Comparison of ENCODE assay signal across 30 cellular contexts in genomic region chr3:39791603-39792002, GRCh38. TPM values are rescaled to one million over a fixed set of nuclear protein-coding genes. Genes with fewer than 3 reads are reported as not detected.
"Had no signal": no experiment of that assay in that cellular context is flagged by ENCODE, and none has a peak within 500 bp of the region (broad histone marks: within the 10 kb centered on the region; RNA-seq: fewer than 3 reads in every experiment).

No MANE protein-coding gene starts in this region.

- FAIRE-seq: colon, endometrium, endothelial cell of umbilical vein, frontal cortex had no signal

- H3K27ac ChIP-seq: colonic mucosa, coronary artery, dorsolateral prefrontal cortex, epithelial cell of prostate, esophagus muscularis mucosa, esophagus squamous epithelium, foreskin keratinocyte, gastrocnemius medialis, gastroesophageal sphincter, heart left ventricle, heart right ventricle had no signal

- H3K27me3 ChIP-seq: colonic mucosa, dorsolateral prefrontal cortex, esophagus muscularis mucosa, foreskin keratinocyte, gastrocnemius medialis, heart left ventricle, heart right ventricle had no signal

- ATAC-seq: effector memory CD8-positive, alpha-beta T cell; esophagus mucosa; foreskin keratinocyte; gastrocnemius medialis; gastroesophageal sphincter; heart left ventricle; heart right ventricle had no signal

- H3K9me3 ChIP-seq: colonic mucosa, esophagus muscularis mucosa, esophagus squamous epithelium, gastrocnemius medialis, gastroesophageal sphincter, heart left ventricle had no signal

- H3K4me3 ChIP-seq: colonic mucosa, coronary artery, dorsolateral prefrontal cortex, esophagus muscularis mucosa, esophagus squamous epithelium, gastrocnemius medialis, gastroesophageal sphincter, heart left ventricle, heart right ventricle had no signal

- H3K4me1 ChIP-seq: colonic mucosa, esophagus muscularis mucosa, esophagus squamous epithelium, foreskin keratinocyte, gastrocnemius medialis, gastroesophageal sphincter, heart left ventricle, heart right ventricle had no signal

- H3K36me3 ChIP-seq: colonic mucosa, esophagus muscularis mucosa, esophagus squamous epithelium, gastrocnemius medialis, gastroesophageal sphincter, heart left ventricle, heart right ventricle had no signal

- DNase-seq: colonic mucosa; cortex of kidney; dermis blood vessel endothelial cell; dorsolateral prefrontal cortex; effector CD4-positive, alpha-beta T cell; effector CD8-positive, alpha-beta T cell; effector memory CD4-positive, alpha-beta T cell; effector memory CD8-positive, alpha-beta T cell; endodermal cell; erythroblast; esophagus squamous epithelium; foreskin fibroblast; foreskin keratinocyte; foreskin melanocyte; gastrocnemius medialis; glutamatergic neuron; head of caudate nucleus; heart left ventricle; heart right ventricle had no signal

RNA-seq across cellular contexts. Expression of gene MYRIP, which starts 17.8 kb away (rescaled TPM):
- total RNA-seq: fibroblast of lung, fibroblast of villous mesenchyme, foreskin keratinocyte had no signal
- polyA plus RNA-seq: foreskin keratinocyte had no signal
